Comparison of ENCODE assay signal across 23 cellular contexts in the genomic region with DNA sequence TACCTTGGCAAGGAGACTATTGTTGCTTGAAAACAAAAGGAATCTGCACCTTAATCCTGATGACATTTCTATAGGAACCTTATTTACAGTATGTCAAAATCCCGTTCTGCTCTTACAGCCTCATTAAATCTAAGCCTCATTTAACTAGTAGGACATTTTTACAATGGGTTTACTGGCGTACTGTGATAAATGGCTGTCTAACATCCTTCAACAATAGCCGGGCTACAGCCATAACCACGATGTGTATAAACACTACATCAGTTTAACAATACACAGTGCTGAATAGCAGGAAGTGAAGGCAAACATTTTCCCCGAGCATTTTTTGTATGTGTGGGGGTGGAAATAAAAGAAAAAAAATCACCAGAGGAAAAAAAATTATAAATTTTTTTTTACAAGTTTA.
DNase-seq lines count a peak whose midpoint lies in the region; FAIRE-seq and TF ChIP-seq lines count a peak whose summit lies in the region.
"Had no signal": no experiment of that assay in that cellular context is flagged by ENCODE, and none has a peak within 500 bp of the region (broad histone marks: within the 10 kb centered on the region; RNA-seq: fewer than 3 reads in every experiment).

No MANE protein-coding gene starts in this region.

- no peaks in the 10 kb centered on the region for H3K9me3 ChIP-seq in prostate gland
- H3K9me3 ChIP-seq: tibial nerve had no signal

- peak; percentile 84 for FAIRE-seq in endometrium (lab: Jason Lieb, UNC)
- FAIRE-seq: astrocyte, GM12878, keratinocyte had no signal

- in situ Hi-C loops in ACHN (cut with HindIII; ENCODE audit: low pct_ligation_motif_present, low pct_unique_long_range_greater_than_20kb, low sequenced_read_pairs), result no loop called here

- TF ChIP-seq CTCF in prostate gland (IDR thresholded peaks at IDR 0.05), result no peak

- H3K27me3 ChIP-seq in prostate gland (replicated peaks; ENCODE audit: insufficient read depth), result no peaks in the 10 kb centered on the region
- H3K27me3 ChIP-seq: tibial nerve had no signal

- no peak overlapping the region for H3K4me3 ChIP-seq in prostate gland
- H3K4me3 ChIP-seq: GM12878, tibial nerve had no signal

- no peak for TF ChIP-seq POLR2A in prostate gland (IDR thresholded peaks at IDR 0.05)

- intact Hi-C loops in prostate gland (cut with DNase I) (no loop called here), posterior cingulate gyrus (cut with DNase I) (no loop called here)

- 13% methylated on average over 5 of the region's 5 CpGs for WGBS in prostate gland

- H3K36me3 ChIP-seq in prostate gland, result no peaks in the 10 kb centered on the region
- H3K36me3 ChIP-seq: tibial nerve had no signal

- peak overlapping the region in 1 of 2 donors; percentile 9 for H3K27ac ChIP-seq in prostate gland
- H3K27ac ChIP-seq: RWPE1, tibial nerve had no signal

- DNase-seq in NCI-H1092 treated with DMSO at 0.1 percent for 48 hours (lab: John Stamatoyannopoulos, UW), result peak; percentile 2
- no peak for DNase-seq in NCI-H1092 (lab: John Stamatoyannopoulos, UW)
- DNase-seq in NCI-H187 treated with DMSO at 0.1 percent for 48 hours (lab: John Stamatoyannopoulos, UW), result peak; percentile 30
- DNase-seq in prostate gland (ENCODE audit: low spot score), result peak; percentile 23
- no peak for DNase-seq in ACHN
- no peak for DNase-seq in posterior cingulate gyrus
- DNase-seq in NCI-H226, result no peak
- DNase-seq: 8988T; activated CD8-positive, alpha-beta memory T cell treated with anti-CD3 and anti-CD28 coated beads, Interleukin-2, amount 50 U/mL, for 4 hours; AML-193; CD8-positive, alpha-beta memory T cell; DND-41; foreskin melanocyte; NCI-H1694 treated with DMSO at 0.1 percent for 48 hours; nucleus accumbens; stimulated activated CD4-positive, alpha-beta T cell treated with anti-CD3 and anti-CD28 coated beads, Interleukin-4, amount 100 ng/mL, for 4 hours; stimulated activated naive CD8-positive, alpha-beta T cell treated with anti-CD3 and anti-CD28 coated beads, Interleukin-15, amount 100 ng/mL, for 72 hours had no signal

- peaks cover 7% of the 10 kb centered on the region for H3K4me1 ChIP-seq in prostate gland (replicated peaks)

Comparison
In these comparisons a context has a peak if more than half of its experiments do, and no peak if none do; other contexts are left out.
1. DNase-seq: peak in NCI-H1092 treated with DMSO at 0.1 percent for 48 hours (single experiment), NCI-H187 treated with DMSO at 0.1 percent for 48 hours (single experiment) and prostate gland (single experiment); none in NCI-H1092 (single experiment), ACHN (single experiment), posterior cingulate gyrus (0 of 10) and NCI-H226 (single experiment).